Comparison of ENCODE assay signal across 25 cellular contexts in the genomic region with DNA sequence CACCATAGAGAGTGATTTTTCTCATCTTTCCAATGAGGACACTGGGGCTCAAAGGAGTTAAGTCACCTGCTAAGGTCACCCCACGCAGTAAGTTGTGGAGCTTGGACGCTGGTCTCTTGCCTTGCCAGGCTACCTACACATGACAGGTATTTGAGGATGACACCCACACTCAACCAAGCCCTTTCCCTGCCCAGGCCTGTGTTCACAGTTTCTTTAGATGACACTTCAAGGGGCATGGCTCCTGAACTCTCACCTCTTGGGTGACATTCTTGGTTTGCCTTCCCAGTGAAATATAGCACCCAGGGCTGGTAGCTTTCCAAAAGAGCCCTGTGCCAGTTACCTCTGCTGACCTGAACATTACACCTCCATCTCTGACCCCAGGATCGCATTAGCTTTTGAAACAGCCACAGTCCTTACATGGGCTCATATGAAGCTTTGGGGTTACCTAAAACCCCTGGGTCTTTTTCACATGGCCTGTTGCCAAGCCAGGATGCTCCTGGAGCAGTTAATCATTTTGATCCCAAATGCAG.
"Had no signal": no experiment of that assay in that cellular context is flagged by ENCODE, and none has a peak within 500 bp of the region (broad histone marks: within the 10 kb centered on the region; RNA-seq: fewer than 3 reads in every experiment).

No MANE protein-coding gene starts in this region.

- H3K9me3 ChIP-seq: gastrocnemius medialis, mucosa of descending colon, neutrophil, pancreas, sigmoid colon, testis, tibial artery, upper lobe of left lung had no signal

- H3K27ac Mint-ChIP-seq: mesothelial cell of epicardium; natural killer cell treated with Interleukin-12 subunit alpha and Interleukin-12 subunit beta and Interleukin-15 and Interleukin-18, amount 100 ng/mL, for 72 hours; progenitor cell of endocrine pancreas; stimulated activated memory B cell treated with anti-CD40 and anti-IgM and Interleukin-4, amounts not matched to agents 10 μg/mL and 1 μg/mL and 100 μg/mL, for 72 hours had no signal

- H3K4me1 Mint-ChIP-seq: naive B cell had no signal

- ATAC-seq: esophagus mucosa; mucosa of descending colon; natural killer cell treated with Interleukin-12 subunit alpha and Interleukin-12 subunit beta and Interleukin-15 and Interleukin-18, amount 100 ng/mL, for 72 hours; pancreas; stimulated activated memory B cell treated with anti-CD40 and anti-IgM and Interleukin-4, amounts not matched to agents 10 μg/mL and 1 μg/mL and 100 μg/mL, for 72 hours; stimulated activated naive CD8-positive, alpha-beta T cell treated with anti-CD3 and anti-CD28 coated beads, Interleukin-15, Interleukin-2, amounts not matched to agents 100 U/mL and 50 U/mL, for 24 hours had no signal

- H3K4me3 Mint-ChIP-seq: mesothelial cell of epicardium; naive B cell; natural killer cell treated with Interleukin-12 subunit alpha and Interleukin-12 subunit beta and Interleukin-15 and Interleukin-18, amount 100 ng/mL, for 72 hours; neural crest cell; stimulated activated memory B cell treated with anti-CD40 and anti-IgM and Interleukin-4, amounts not matched to agents 10 μg/mL and 1 μg/mL and 100 μg/mL, for 72 hours had no signal

- DNase-seq: dorsolateral prefrontal cortex; effector CD4-positive, alpha-beta T cell; foreskin fibroblast; gastrocnemius medialis; head of caudate nucleus; mesenchymal stem cell; mucosa of descending colon; naive B cell; sigmoid colon; stimulated activated CD4-positive, alpha-beta T cell treated with anti-CD3 and anti-CD28 coated beads, Interleukin-2, amount 100 ng/mL, for 24 hours; stimulated activated CD4-positive, alpha-beta T cell treated with anti-CD3 and anti-CD28 coated beads, Interleukin-4, amount 100 ng/mL, for 24 hours; stimulated activated naive CD8-positive, alpha-beta T cell treated with anti-CD3 and anti-CD28 coated beads, Interleukin-15, Interleukin-2, amounts not matched to agents 100 U/mL and 50 U/mL, for 24 hours; substantia nigra; testis had no signal

- H3K4me3 ChIP-seq: dorsolateral prefrontal cortex, gastrocnemius medialis, mucosa of descending colon, pancreas, sigmoid colon, testis, tibial artery, upper lobe of left lung had no signal

- H3K9me3 Mint-ChIP-seq: mesothelial cell of epicardium; naive B cell; natural killer cell treated with Interleukin-12 subunit alpha and Interleukin-12 subunit beta and Interleukin-15 and Interleukin-18, amount 100 ng/mL, for 72 hours; neural crest cell; stimulated activated memory B cell treated with anti-CD40 and anti-IgM and Interleukin-4, amounts not matched to agents 10 μg/mL and 1 μg/mL and 100 μg/mL, for 72 hours had no signal

- H3K36me3 ChIP-seq: gastrocnemius medialis, neutrophil, pancreas, sigmoid colon, tibial artery, upper lobe of left lung had no signal

- H3K36me3 Mint-ChIP-seq: mesothelial cell of epicardium; natural killer cell treated with Interleukin-12 subunit alpha and Interleukin-12 subunit beta and Interleukin-15 and Interleukin-18, amount 100 ng/mL, for 72 hours; stimulated activated memory B cell treated with anti-CD40 and anti-IgM and Interleukin-4, amounts not matched to agents 10 μg/mL and 1 μg/mL and 100 μg/mL, for 72 hours had no signal

- H3K27me3 ChIP-seq: gastrocnemius medialis, pancreas, sigmoid colon, testis, tibial artery, upper lobe of left lung had no signal

- H3K27ac ChIP-seq: dorsolateral prefrontal cortex, epithelial cell of prostate, gastrocnemius medialis, neutrophil, pancreas, sigmoid colon, testis, tibial artery, upper lobe of left lung had no signal
